ENCODE assay signal across 20 cellular contexts in genomic region chr2:88115825-88116518, GRCh38. TPM values are rescaled to one million over a fixed set of nuclear protein-coding genes. Genes with fewer than 3 reads are reported as not detected.
DNase-seq lines count a peak whose midpoint lies in the region; ATAC-seq and TF ChIP-seq lines count a peak whose summit lies in the region.
"Had no signal": no experiment of that assay in that cellular context is flagged by ENCODE, and none has a peak within 500 bp of the region (broad histone marks: within the 10 kb centered on the region; RNA-seq: fewer than 3 reads in every experiment).

No MANE protein-coding gene starts in this region.

- no peaks in the 10 kb centered on the region for H3K27me3 ChIP-seq in right atrium auricular region
- no peaks in the 10 kb centered on the region for H3K27me3 ChIP-seq in neural progenitor cell
- H3K27me3 ChIP-seq: BLaER1 had no signal

- H3K9ac ChIP-seq in neural progenitor cell: no peak overlapping the region
- H3K9ac ChIP-seq: BLaER1, GM23248 had no signal

- no peaks in the 10 kb centered on the region for H3K36me3 Mint-ChIP-seq in neural progenitor cell
- H3K36me3 Mint-ChIP-seq: CD14-positive monocyte; CD4-positive, alpha-beta memory T cell had no signal

- H4K20me1 ChIP-seq in neural progenitor cell (ENCODE audit: low read depth): no peaks in the 10 kb centered on the region
- H4K20me1 ChIP-seq: BLaER1 had no signal

- H3K9me3 Mint-ChIP-seq in stimulated activated naive CD8-positive, alpha-beta T cell treated with anti-CD3 and anti-CD28 coated beads, Interleukin-15, amount 100 ng/mL, for 72 hours: no peaks in the 10 kb centered on the region
- no peaks in the 10 kb centered on the region for H3K9me3 Mint-ChIP-seq in neural progenitor cell
- H3K9me3 Mint-ChIP-seq: CD4-positive, alpha-beta memory T cell had no signal

- intact Hi-C loops in Right ventricle myocardium superior (cut with DNase I): no loop called here

- no peaks in the 10 kb centered on the region for H3K79me2 ChIP-seq in neural progenitor cell (ENCODE audit: low read depth)

- TF ChIP-seq CTCF in right atrium auricular region (IDR thresholded peaks at IDR 0.05) (no peak), neural progenitor cell (IDR thresholded peaks at IDR 0.05) (no peak)

- H3K4me1 Mint-ChIP-seq in stimulated activated naive CD8-positive, alpha-beta T cell treated with anti-CD3 and anti-CD28 coated beads, Interleukin-15, amount 100 ng/mL, for 72 hours: no peaks in the 10 kb centered on the region
- no peaks in the 10 kb centered on the region for H3K4me1 Mint-ChIP-seq in neural progenitor cell
- H3K4me1 Mint-ChIP-seq: CD14-positive monocyte; CD4-positive, alpha-beta memory T cell had no signal

- H3K27ac ChIP-seq in right atrium auricular region: no peak overlapping the region
- H3K27ac ChIP-seq in neural progenitor cell: no peak overlapping the region
- H3K27ac ChIP-seq: 22Rv1, BLaER1, GM23248, HL-60 had no signal

- H2AFZ ChIP-seq in neural progenitor cell (replicated peaks): peak overlapping the region; percentile 34
- H2AFZ ChIP-seq: GM23248 had no signal

- H3K4me3 ChIP-seq in right atrium auricular region (no peak overlapping the region), neural progenitor cell (no peak overlapping the region)
- H3K4me3 ChIP-seq: BLaER1, GM23248 had no signal

- H3K27me3 Mint-ChIP-seq in stimulated activated naive CD8-positive, alpha-beta T cell treated with anti-CD3 and anti-CD28 coated beads, Interleukin-15, amount 100 ng/mL, for 72 hours: no peaks in the 10 kb centered on the region
- peaks cover 2% of the 10 kb centered on the region for H3K27me3 Mint-ChIP-seq in neural progenitor cell (ENCODE audit: insufficient read depth, low read depth)

- no peaks in the 10 kb centered on the region for H3F3A ChIP-seq in neural progenitor cell (ENCODE audit: low read depth)

- H3K9me3 ChIP-seq in right atrium auricular region: no peaks in the 10 kb centered on the region
- no peaks in the 10 kb centered on the region for H3K9me3 ChIP-seq in neural progenitor cell (ENCODE audit: low read depth)
- H3K9me3 ChIP-seq: BLaER1 had no signal

- H3K36me3 ChIP-seq in right atrium auricular region (peaks cover 12% of the 10 kb centered on the region), neural progenitor cell (no peaks in the 10 kb centered on the region)
- H3K36me3 ChIP-seq: BLaER1 had no signal

- H3K27ac Mint-ChIP-seq in stimulated activated naive CD8-positive, alpha-beta T cell treated with anti-CD3 and anti-CD28 coated beads, Interleukin-15, amount 100 ng/mL, for 72 hours: peak overlapping the region; percentile 12 to 82
- H3K27ac Mint-ChIP-seq in neural progenitor cell: no peak overlapping the region
- H3K27ac Mint-ChIP-seq: CD4-positive, alpha-beta memory T cell had no signal

- DNase-seq in Right ventricle myocardium superior (no peak), right atrium auricular region (ENCODE audit: low spot score) (no peak), neural progenitor cell (ENCODE audit: low spot score) (no peak)
- no peak for DNase-seq in stimulated activated naive CD8-positive, alpha-beta T cell treated with anti-CD3 and anti-CD28 coated beads, Interleukin-15, amount 100 ng/mL, for 72 hours
- DNase-seq in stimulated activated naive CD8-positive, alpha-beta T cell treated with anti-CD3 and anti-CD28 coated beads, Interleukin-15, Interleukin-2, amounts not matched to agents 100 U/mL and 50 U/mL, for 24 hours: no peak
- DNase-seq in stimulated activated CD4-positive, alpha-beta T cell treated with anti-CD3 and anti-CD28 coated beads, Interleukin-12 subunit alpha, Interleukin-12 subunit beta, amount 100 ng/mL, for 4 hours: no peak
- DNase-seq in stimulated activated CD4-positive, alpha-beta T cell treated with anti-CD3 and anti-CD28 coated beads, Interleukin-15, amount 100 ng/mL, for 24 hours: no peak
- DNase-seq: CD4-positive, alpha-beta memory T cell; DMS153; DMS79; GDM1; GM23248; HCEC 1CT had no signal

- ATAC-seq in Right ventricle myocardium superior (ENCODE audit: poor library complexity): peak; percentile 5
- ATAC-seq in stimulated activated naive CD8-positive, alpha-beta T cell treated with anti-CD3 and anti-CD28 coated beads, Interleukin-15, amount 100 ng/mL, for 72 hours: no peak
- ATAC-seq in stimulated activated naive CD8-positive, alpha-beta T cell treated with anti-CD3 and anti-CD28 coated beads, Interleukin-15, Interleukin-2, amounts not matched to agents 100 U/mL and 50 U/mL, for 24 hours: no peak

- no peak overlapping the region for H3K4me2 ChIP-seq in neural progenitor cell
- H3K4me2 ChIP-seq: BLaER1 had no signal

- H3K4me3 Mint-ChIP-seq in stimulated activated naive CD8-positive, alpha-beta T cell treated with anti-CD3 and anti-CD28 coated beads, Interleukin-15, amount 100 ng/mL, for 72 hours: no peak overlapping the region
- H3K4me3 Mint-ChIP-seq in neural progenitor cell: no peak overlapping the region
- H3K4me3 Mint-ChIP-seq: CD14-positive monocyte; CD4-positive, alpha-beta memory T cell had no signal

- H3K4me1 ChIP-seq in right atrium auricular region (peaks cover 0 to 9% of the 10 kb centered on the region in 2 donors), neural progenitor cell (no peaks in the 10 kb centered on the region)
- H3K4me1 ChIP-seq: BLaER1 had no signal

RNA-seq across cellular contexts. Expression of gene FABP1, which starts 11.9 kb away (rescaled TPM):
- total RNA-seq in Right ventricle myocardium superior: not detected
- total RNA-seq in right atrium auricular region: not detected
- total RNA-seq in neural progenitor cell (ENCODE audit: low replicate concordance): not detected in 2 replicates
- total RNA-seq: A673; CD4-positive, alpha-beta memory T cell; Daoy; GM23248; HT1080 had no signal

RNA-seq across cellular contexts. Expression of gene SMYD1, which starts 48.3 kb away (rescaled TPM):
- total RNA-seq in Right ventricle myocardium superior (468 TPM), right atrium auricular region (100 to 1,000 TPM in 1 of 2 donors, 10 to 100 TPM in 1; 74.8 to 179 TPM), neural progenitor cell (ENCODE audit: low replicate concordance) (not detected in 2 replicates)
- total RNA-seq: A673; CD4-positive, alpha-beta memory T cell; Daoy; GM23248; HT1080 had no signal

RNA-seq across cellular contexts. Expression of gene THNSL2, which starts 54.2 kb away (rescaled TPM):
- 27.4 TPM for total RNA-seq in Right ventricle myocardium superior
- total RNA-seq in right atrium auricular region: 10 to 100 TPM; 21.2 to 34.3 TPM
- 1.5 and 4.7 TPM in 2 replicates for total RNA-seq in neural progenitor cell (ENCODE audit: low replicate concordance)
- total RNA-seq: A673, Daoy, HT1080 had no signal

Comparison
In these comparisons a context has a peak if more than half of its experiments do, and no peak if none do; other contexts are left out.
1. RNA of gene SMYD1, which starts 48.3 kb away (total RNA-seq): 468 TPM in Right ventricle myocardium superior (single experiment) and 74.8 to 179 TPM in right atrium auricular region; not detected in neural progenitor cell; every median in the first group is over 10 times any median in the second.